In the genomic region with DNA sequence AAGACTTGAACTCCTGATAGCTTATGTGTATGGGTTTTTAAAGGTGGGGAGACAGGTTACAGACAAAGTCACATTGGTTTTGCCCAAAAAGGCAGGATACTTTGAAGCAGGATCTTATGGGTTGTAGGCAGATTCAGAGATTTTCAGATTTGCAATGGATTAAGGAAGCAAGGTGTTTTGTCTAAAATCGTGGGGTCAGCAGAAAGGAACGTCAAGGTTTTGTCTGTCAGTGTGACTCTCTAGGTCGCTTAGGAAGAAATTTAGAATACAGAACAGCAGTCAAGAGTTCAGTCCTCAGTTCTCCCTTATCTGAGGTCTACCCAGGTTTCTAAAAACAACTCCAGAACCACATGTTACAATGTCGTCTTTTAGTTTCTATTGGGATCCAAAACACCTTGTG, we compare ENCODE assay signal across 11 cellular contexts.
"Had no signal": no experiment of that assay in that cellular context is flagged by ENCODE, and none has a peak within 500 bp of the region (broad histone marks: within the 10 kb centered on the region; RNA-seq: fewer than 3 reads in every experiment).

No MANE protein-coding gene starts in this region.

- H3K9me3 ChIP-seq: HAP-1 had no signal

- H3K36me3 ChIP-seq: HAP-1 had no signal

- H3K9ac ChIP-seq: GM23248 had no signal

- H3K4me1 ChIP-seq: HAP-1 had no signal

- ATAC-seq: GM23338, HCT116 had no signal

- DNase-seq: GM23248, GOT3, H7, H9, HCEC 1CT, HFFc6 had no signal

- FAIRE-seq: H1, H54 had no signal

- H3K4me3 ChIP-seq: GM23248, GM23338, HAP-1 had no signal

- H3K27ac ChIP-seq: GM23248 had no signal

- H3K4me2 ChIP-seq: GM23338 had no signal

- H2AFZ ChIP-seq: GM23248, GM23338 had no signal
